In genomic region chr16:56830669-56831068, GRCh38 we compare ENCODE assay signal across 26 cellular contexts. TPM values are rescaled to one million over a fixed set of nuclear protein-coding genes. Genes with fewer than 3 reads are reported as not detected.
"Had no signal": no experiment of that assay in that cellular context is flagged by ENCODE, and none has a peak within 500 bp of the region (broad histone marks: within the 10 kb centered on the region; RNA-seq: fewer than 3 reads in every experiment).

No MANE protein-coding gene starts in this region.

- H3K27me3 Mint-ChIP-seq: T-helper 17 cell, type B pancreatic cell had no signal

- H3K4me3 ChIP-seq: breast epithelium, left ventricle myocardium inferior, skin epidermis, suprapubic skin had no signal

- DNase-seq: activated CD4-positive, alpha-beta T cell treated with anti-CD3 and anti-CD28 coated beads for 4 hours; activated CD8-positive, alpha-beta memory T cell treated with anti-CD3 and anti-CD28 coated beads, Interleukin-2, amount 50 U/mL, for 4 hours; activated CD8-positive, alpha-beta T cell treated with anti-CD3 and anti-CD28 coated beads, Interleukin-2, amount 10 ng/mL, durations not matched to agents 7 days and 5 days; activated gamma-delta T cell; activated T-cell treated with anti-CD3 and anti-CD28 coated beads, Interleukin-2, amount 50 U/mL, for 72 hours; anterior cingulate cortex; endodermal cell; erythroblast; hippocampal formation; left ventricle myocardium inferior; natural killer cell; stimulated activated CD4-positive, alpha-beta T cell treated with anti-CD3 and anti-CD28 coated beads, Interleukin-15, amount 100 ng/mL, for 24 hours; stimulated activated CD4-positive, alpha-beta T cell treated with anti-CD3 and anti-CD28 coated beads, Interleukin-4, amount 100 ng/mL, for 1 hour; stimulated activated naive CD8-positive, alpha-beta T cell treated with anti-CD3 and anti-CD28 coated beads, Interleukin-15, Interleukin-2, amounts not matched to agents 100 U/mL and 50 U/mL, for 24 hours; T-helper 17 cell had no signal

- H3K36me3 Mint-ChIP-seq: natural killer cell had no signal

- ATAC-seq: activated CD8-positive, alpha-beta T cell treated with anti-CD3 and anti-CD28 coated beads, Interleukin-2, amount 10 ng/mL, durations not matched to agents 7 days and 5 days; activated naive CD4-positive, alpha-beta T cell treated with anti-CD3 and anti-CD28 coated beads, Interleukin-2, amount 50 U/mL, for 72 hours; activated T-cell treated with anti-CD3 and anti-CD28 coated beads, Interleukin-2, amount 50 U/mL, for 72 hours; natural killer cell; stimulated activated naive CD8-positive, alpha-beta T cell treated with anti-CD3 and anti-CD28 coated beads, Interleukin-15, Interleukin-2, amounts not matched to agents 100 U/mL and 50 U/mL, for 24 hours; T-helper 17 cell; WTC11 had no signal

- H3K4me3 Mint-ChIP-seq: activated CD8-positive, alpha-beta T cell treated with anti-CD3 and anti-CD28 coated beads, Interleukin-2, amount 10 ng/mL, durations not matched to agents 7 days and 5 days; activated T-cell treated with anti-CD3 and anti-CD28 coated beads, Interleukin-2, amount 50 U/mL, for 72 hours; endodermal cell; natural killer cell; T-helper 17 cell; type B pancreatic cell; WTC11 had no signal

- H3K9me3 Mint-ChIP-seq: activated naive CD4-positive, alpha-beta T cell treated with anti-CD3 and anti-CD28 coated beads, Interleukin-2, amount 50 U/mL, for 72 hours; activated T-cell treated with anti-CD3 and anti-CD28 coated beads, Interleukin-2, amount 50 U/mL, for 72 hours; endodermal cell; natural killer cell; type B pancreatic cell; WTC11 had no signal

- H3K27ac Mint-ChIP-seq: activated CD8-positive, alpha-beta T cell treated with anti-CD3 and anti-CD28 coated beads, Interleukin-2, amount 10 ng/mL, durations not matched to agents 7 days and 5 days; activated T-cell treated with anti-CD3 and anti-CD28 coated beads, Interleukin-2, amount 50 U/mL, for 72 hours; endodermal cell; natural killer cell; T-helper 17 cell; type B pancreatic cell; WTC11 had no signal

- H3K4me1 Mint-ChIP-seq: natural killer cell, WTC11 had no signal

RNA-seq across cellular contexts. Expression of gene SLC12A3, which starts 34.3 kb away (rescaled TPM):
- total RNA-seq: activated CD8-positive, alpha-beta T cell treated with anti-CD3 and anti-CD28 coated beads, Interleukin-2, amount 10 ng/mL, durations not matched to agents 7 days and 5 days; activated naive CD4-positive, alpha-beta T cell treated with anti-CD3 and anti-CD28 coated beads, Interleukin-2, amount 50 U/mL, for 72 hours; activated T-cell treated with anti-CD3 and anti-CD28 coated beads, Interleukin-2, amount 50 U/mL, for 72 hours; breast epithelium; cerebellum; dermis microvascular lymphatic vessel endothelial cell; endodermal cell; fibroblast of villous mesenchyme; glomerular endothelial cell; left ventricle myocardium inferior; natural killer cell; posterior vena cava; T-helper 17 cell; WTC11 had no signal
